ENCODE assay signal across 8 cellular contexts in genomic region chr3:39051649-39052557, GRCh38. TPM values are rescaled to one million over a fixed set of nuclear protein-coding genes. Genes with fewer than 3 reads are reported as not detected.
A peak's percentile ranks its signal among the peaks of the same experiment; 100 is the strongest.
DNase-seq lines count a peak whose midpoint lies in the region; ATAC-seq, FAIRE-seq and TF ChIP-seq lines count a peak whose summit lies in the region.

SCN11A (minus strand) TSS chr3:39051944; CDS start chr3:38950362, 101,582 bp downstream.
WDR48 (plus strand) TSS chr3:39052016; CDS start chr3:39052026, 10 bp downstream.

- TF ChIP-seq CTCF in heart left ventricle (IDR thresholded peaks at IDR 0.05) (peak in 1 of 12 donors; percentile 11), transverse colon (IDR thresholded peaks at IDR 0.05) (no peak)

- TF ChIP-seq POLR2A in GM12891 (IDR thresholded peaks at IDR 0.05; ENCODE audit: low read depth, low read length) (peak; percentile 96), heart left ventricle (IDR thresholded peaks at IDR 0.05) (peak in 1 of 2 donors; percentile 87), transverse colon (IDR thresholded peaks at IDR 0.05) (peak; percentile 92)

- peak within 1 kb of the TSS; percentile 56 for H3K18ac ChIP-seq in trophoblast cell (ENCODE audit: low read length)

- no peak within 1 kb of the TSS for H2BK120ac ChIP-seq in trophoblast cell (ENCODE audit: insufficient read depth, low read length, poor library complexity)

- peak within 1 kb of the TSS; percentile 75 for H4K12ac ChIP-seq in trophoblast cell (ENCODE audit: low read depth, low read length)

- H3K27me3 ChIP-seq in heart left ventricle (no peaks in the 10 kb centered on the region), trophoblast cell (ENCODE audit: insufficient read depth, low read length) (no peaks in the 10 kb centered on the region), transverse colon (no peaks in the 10 kb centered on the region)

- H4K91ac ChIP-seq in trophoblast cell (ENCODE audit: low read depth, low read length): peak within 1 kb of the TSS; percentile 73

- H2AK5ac ChIP-seq in trophoblast cell (ENCODE audit: low read length): no peak within 1 kb of the TSS

- no peak within 1 kb of the TSS for H2BK12ac ChIP-seq in trophoblast cell (ENCODE audit: low read length)

- H2AFZ ChIP-seq in trophoblast cell (ENCODE audit: insufficient read depth, low read length, poor library complexity): peak within 1 kb of the TSS; percentile 74

- H3K9ac ChIP-seq in trophoblast cell (ENCODE audit: low read length): peak within 1 kb of the TSS; percentile 63

- H3K4ac ChIP-seq in trophoblast cell (ENCODE audit: low read depth, low read length): no peak within 1 kb of the TSS

- in situ Hi-C loops in transverse colon (cut with MboI; ENCODE audit: low pct_ligation_motif_present in 1 of 4, low pct_unique_long_range_greater_than_20kb in 1 of 4, low sequenced_read_pairs in 3 of 4): no loop called here

- H3K14ac ChIP-seq in trophoblast cell (ENCODE audit: low read length): peak within 1 kb of the TSS; percentile 56

- H3K79me1 ChIP-seq in trophoblast cell (ENCODE audit: low read length): peaks cover 8% of the 10 kb centered on the region

- H4K8ac ChIP-seq in trophoblast cell (ENCODE audit: low read depth, low read length): peak within 1 kb of the TSS; percentile 88

- H3K36me3 ChIP-seq in heart left ventricle: no peaks in the 10 kb centered on the region
- no peaks in the 10 kb centered on the region for H3K36me3 ChIP-seq in trophoblast cell (ENCODE audit: control insufficient read depth in 1 of 2, insufficient read depth in 2 of 2, low read length in 2 of 2)
- H3K36me3 ChIP-seq in transverse colon: no peaks in the 10 kb centered on the region

- H3K4me3 ChIP-seq in heart left ventricle: peak within 1 kb of the TSS; percentile 72 to 99 (median 96)
- H3K4me3 ChIP-seq in trophoblast cell (ENCODE audit: low read depth, low read length): peak within 1 kb of the TSS; percentile 90
- peak within 1 kb of the TSS; percentile 74 to 100 (median 83) for H3K4me3 ChIP-seq in transverse colon

- H3K4me1 ChIP-seq in heart left ventricle (peaks cover 4 to 48% (median 23%) of the 10 kb centered on the region in 12 donors), trophoblast cell (ENCODE audit: control insufficient read depth in 1 of 2, insufficient read depth in 2 of 2, low read length in 2 of 2) (peaks cover 0 to 3% of the 10 kb centered on the region in 2 experiments), transverse colon (peaks cover 7 to 28% (median 11%) of the 10 kb centered on the region in 4 donors)

- peak within 1 kb of the TSS; percentile 55 for H3K27ac ChIP-seq in adipose tissue (ENCODE audit: low read depth, low read length)
- peak within 1 kb of the TSS; percentile 74 to 93 (median 90) for H3K27ac ChIP-seq in heart left ventricle
- H3K27ac ChIP-seq in trophoblast cell (ENCODE audit: low read depth, low read length): peak within 1 kb of the TSS; percentile 50
- H3K27ac ChIP-seq in transverse colon: peak within 1 kb of the TSS; percentile 86 to 95 (median 90)

- H3K4me2 ChIP-seq in trophoblast cell (ENCODE audit: low read length): peak within 1 kb of the TSS; percentile 77

- peaks cover 2% of the 10 kb centered on the region for H3K79me2 ChIP-seq in trophoblast cell (ENCODE audit: control insufficient read depth, insufficient read depth, low read length, poor library complexity)

- peak; percentile 100 for FAIRE-seq in GM12891 (lab: Jason Lieb, UNC)

- DNase-seq in GM12891 (ENCODE audit: insufficient read length, low spot score) (peak; percentile 89), NCI-H1417 treated with DMSO at 0.1 percent for 48 hours (lab: John Stamatoyannopoulos, UW) (peak; percentile 27), SW 1271 (lab: John Stamatoyannopoulos, UW) (peak; percentile 72 to 91), heart left ventricle (peak; percentile 94 to 97 (median 96)), trophoblast cell (peak; percentile 90 to 94), transverse colon (peak; percentile 96)

- H2BK5ac ChIP-seq in trophoblast cell (ENCODE audit: low read depth, low read length, poor library complexity): no peak within 1 kb of the TSS

- intact Hi-C loops in heart left ventricle (cut with DNase I): loop anchor here in 1 of 10 donors (5.0 kb wide), 1 partner anchor 55 kb away; the partner anchor contains the start of genes GORASP1 and TTC21A
- intact Hi-C loops in transverse colon (cut with DNase I; ENCODE audit: low total_unique reads): no loop called here

- no peak for TF ChIP-seq EP300 in transverse colon (IDR thresholded peaks at IDR 0.05; ENCODE audit: low read depth)

- ATAC-seq in HG02798 (IDR thresholded peaks at IDR 0.05; ENCODE audit: poor library complexity, unreplicated experiment) (peak; percentile 100), heart left ventricle (peak; percentile 97 to 100 (median 99))

- H3K9me3 ChIP-seq in heart left ventricle: no peaks in the 10 kb centered on the region
- no peaks in the 10 kb centered on the region for H3K9me3 ChIP-seq in trophoblast cell (ENCODE audit: insufficient read depth, low read depth, low read length)
- H3K9me3 ChIP-seq in transverse colon: no peaks in the 10 kb centered on the region

- H3K23ac ChIP-seq in trophoblast cell (ENCODE audit: low read length): no peak within 1 kb of the TSS

- WGBS in adipose tissue, 3 donors: 0 to 1% (median 0%) methylated on average over 54 to 68 of the region's 68 CpGs
- 1 to 2% (median 1%) methylated on average over 35 to 68 of the region's 68 CpGs for WGBS in heart left ventricle, 4 donors
- WGBS in trophoblast cell (ENCODE audit: extremely low coverage, insufficient coverage, insufficient read length): no CpG with 5 or more reads among the region's 68 CpGs
- WGBS in transverse colon (ENCODE audit: low coverage in 1 of 2), 2 donors: 0 to 2% methylated on average over 2 to 50 of the region's 68 CpGs

TF ChIP-seq in GM12891, 5 proteins besides CTCF, POLR2A, EP300 and RAD21:
- 0 out of 2 replicates have a peak, but pooled peaks have one; percentile 9 for TF ChIP-seq SPI1 (IDR thresholded peaks at IDR 0.05; ENCODE audit: low read depth, low read length)
- TF ChIP-seq TAF1 (IDR thresholded peaks at IDR 0.05; ENCODE audit: low read depth, low read length): peak; percentile 94
- TF ChIP-seq POU2F2 (IDR thresholded peaks at IDR 0.05; ENCODE audit: low read depth, low read length): peak; percentile 91
- peak; percentile 98 for TF ChIP-seq POLR2AphosphoS5 (IDR thresholded peaks at IDR 0.05; ENCODE audit: low read depth, low read length)
- TF ChIP-seq PAX5 (IDR thresholded peaks at IDR 0.05; ENCODE audit: insufficient read depth, low read length, severe bottlenecking): no peak

RNA-seq across cellular contexts. Expression of gene SCN11A, which starts in this region (rescaled TPM):
- 0.04 TPM for polyA plus RNA-seq in GM12891 (2012; ENCODE audit: low read depth, missing spikeins)
- under 1 TPM; 0.07 to 0.22 (median 0.21) TPM for polyA plus RNA-seq in adipose tissue
- under 1 TPM in 6 of 9 donors, not detected in 3; 0.05 to 0.13 (median 0.09) TPM for total RNA-seq in heart left ventricle
- under 1 TPM in 1 of 2 donors, not detected in 1; 0.03 TPM for polyA plus RNA-seq in heart left ventricle
- 0.06 and 0.11 TPM in 2 replicates for polyA plus RNA-seq in trophoblast cell (2013)
- total RNA-seq in transverse colon: 1 to 10 TPM in 1 of 4 donors, under 1 TPM in 3; 0.27 to 1.9 (median 0.36) TPM

RNA-seq across cellular contexts. Expression of gene WDR48, which starts in this region (rescaled TPM):
- 16.7 TPM for polyA plus RNA-seq in GM12891 (2012; ENCODE audit: low read depth, missing spikeins)
- 10 to 100 TPM; 10.3 to 15.0 (median 11.3) TPM for polyA plus RNA-seq in adipose tissue
- 10 to 100 TPM; 17.9 to 35.4 (median 23.6) TPM for total RNA-seq in heart left ventricle
- polyA plus RNA-seq in heart left ventricle: 10 to 100 TPM in 1 of 2 donors, 1 to 10 TPM in 1; 8.0 to 13.6 TPM
- polyA plus RNA-seq in trophoblast cell (2013): 18.8 and 19.8 TPM in 2 replicates
- 10 to 100 TPM; 31.0 to 47.6 (median 36.2) TPM for total RNA-seq in transverse colon

Comparison
In these comparisons a context has a peak if more than half of its experiments do, and no peak if none do; other contexts are left out.
1. Peak in every context shown above with its lines: DNase-seq, ATAC-seq, H3K4me3 ChIP-seq and H3K27ac ChIP-seq.
2. DNase-seq: peak in every context shown above with its lines; median percentile 96 in heart left ventricle; 96 in transverse colon; 92 in trophoblast cell; 89 in GM12891; 82 in SW 1271; 27 in NCI-H1417 treated with DMSO at 0.1 percent for 48 hours.